ENCODE assay signal across 9 cellular contexts in genomic region chr17:59617141-59617757, GRCh38. TPM values are rescaled to one million over a fixed set of nuclear protein-coding genes. Genes with fewer than 3 reads are reported as not detected.
A peak's percentile ranks its signal among the peaks of the same experiment; 100 is the strongest.
DNase-seq lines count a peak whose midpoint lies in the region; ATAC-seq, FAIRE-seq and TF ChIP-seq lines count a peak whose summit lies in the region.
"Had no signal": no experiment of that assay in that cellular context is flagged by ENCODE, and none has a peak within 500 bp of the region (broad histone marks: within the 10 kb centered on the region; RNA-seq: fewer than 3 reads in every experiment).

No MANE protein-coding gene starts in this region.

- CTCF ChIA-PET in K562 (lab: Yijun Ruan, JAX; ENCODE audit: low intra/inter-chr PET ratio) = no interaction called here

- FAIRE-seq in K562 (lab: Jason Lieb, UNC) = no peak

- H2AK5ac ChIP-seq in trophoblast cell (ENCODE audit: low read length) = no peak overlapping the region

- ATAC-seq in K562 = no peak

- POLR2A ChIA-PET in K562 (lab: Yijun Ruan, JAX) = interaction anchor here (1.0 to 1.4 kb wide), 3 partner anchors 9 to 109 kb away, joined by 3 to 5 read pairs (median 4); no protein-coding TSS in a partner anchor

- no peak overlapping the region for H3K18ac ChIP-seq in trophoblast cell (ENCODE audit: low read length)

- no peak overlapping the region for H3K14ac ChIP-seq in trophoblast cell (ENCODE audit: low read length)

- no peak overlapping the region for H4K12ac ChIP-seq in trophoblast cell (ENCODE audit: low read depth, low read length)

- H2AFZ ChIP-seq in KMS-11 (ENCODE audit: low read depth) = no peak overlapping the region
- peak overlapping the region; percentile 71 for H2AFZ ChIP-seq in K562 (ENCODE audit: low read depth, low read length)
- H2AFZ ChIP-seq in trophoblast cell (ENCODE audit: insufficient read depth, low read length, poor library complexity) = no peak overlapping the region

- H4K8ac ChIP-seq in trophoblast cell (ENCODE audit: low read depth, low read length) = no peak overlapping the region

- peak overlapping the region; percentile 58 for H3K4me2 ChIP-seq in KMS-11
- H3K4me2 ChIP-seq in K562 (ENCODE audit: insufficient read depth, low read length) = peak overlapping the region; percentile 92
- H3K4me2 ChIP-seq in trophoblast cell (ENCODE audit: low read length) = no peak overlapping the region

- in situ Hi-C loops in K562 (cut with MboI) = no loop called here

- H3K27me3 ChIP-seq in KMS-11 (ENCODE audit: insufficient read depth, low read depth) (no peaks in the 10 kb centered on the region), K562 (ENCODE audit: control insufficient read depth in 2 of 2, insufficient read depth in 2 of 2, low read length in 2 of 2) (no peaks in the 10 kb centered on the region), trophoblast cell (ENCODE audit: insufficient read depth, low read length) (no peaks in the 10 kb centered on the region)

- peak; percentile 74 for DNase-seq in NCI-H510A treated with DMSO at 0.1 percent for 48 hours (lab: John Stamatoyannopoulos, UW)
- DNase-seq in NCI-H510A (lab: John Stamatoyannopoulos, UW) = no peak
- DNase-seq in K562 (ENCODE audit: extremely low read depth in 1 of 4, low spot score in 3 of 4) = peak in 1 of 4 experiments; percentile 34
- peak in 1 of 2 donors; percentile 76 for DNase-seq in trophoblast cell
- no peak for DNase-seq in SHP77 (lab: John Stamatoyannopoulos, UW)
- no peak for DNase-seq in DMS 273 treated with DMSO at 0.1 percent for 48 hours (lab: John Stamatoyannopoulos, UW)
- DNase-seq in NCI-H82 treated with DMSO at 0.1 percent for 48 hours (lab: John Stamatoyannopoulos, UW; ENCODE audit: unreplicated experiment) = no peak
- DNase-seq: NCI-H2029 had no signal

- intact Hi-C loops in K562 (cut with micrococcal nuclease) = no loop called here

- H3K36me3 ChIP-seq in KMS-11 (ENCODE audit: insufficient read depth) (no peaks in the 10 kb centered on the region), K562 (ENCODE audit: control insufficient read depth, insufficient read depth, low read length) (peaks cover 12% of the 10 kb centered on the region; the same call in 2 of the 3 replicates), trophoblast cell (ENCODE audit: control insufficient read depth in 1 of 2, insufficient read depth in 2 of 2, low read length in 2 of 2) (peaks cover 0 to under 1% of the 10 kb centered on the region in 2 experiments)

- H3K9me3 ChIP-seq in K562 (replicated peaks; ENCODE audit: control insufficient read depth, insufficient read depth, low read depth, low read length) (no peaks in the 10 kb centered on the region), trophoblast cell (ENCODE audit: insufficient read depth, low read depth, low read length) (no peaks in the 10 kb centered on the region)

- H3K4ac ChIP-seq in trophoblast cell (ENCODE audit: low read depth, low read length) = no peak overlapping the region

- H3K4me1 ChIP-seq in KMS-11 (ENCODE audit: low read depth, poor library complexity, severe bottlenecking) (peaks cover 35% of the 10 kb centered on the region), K562 (replicated peaks in 1 of 2; ENCODE audit: control insufficient read depth in 2 of 2, insufficient read depth in 2 of 2, low read length in 2 of 2) (peaks cover 5 to 12% of the 10 kb centered on the region in 2 experiments; a peak in 4 of 5 replicates), trophoblast cell (ENCODE audit: control insufficient read depth in 1 of 2, insufficient read depth in 2 of 2, low read length in 2 of 2) (peaks cover under 1% of the 10 kb centered on the region in 2 experiments)

- TF ChIP-seq CTCF in KMS-11 (conservative IDR thresholded peaks at IDR 0.05; ENCODE audit: low read depth, low read length) (no peak), K562 (IDR thresholded peaks at IDR 0.05 in 2 of 3, conservative IDR thresholded peaks at IDR 0.05 in 1 of 3; ENCODE audit: insufficient read depth in 2 of 3, low read depth in 1 of 3, low read length in 3 of 3) (no peak)

- no peak for TF ChIP-seq RAD21 in K562 (CRISPR knock-in tag; conservative IDR thresholded peaks at IDR 0.05 in 1 of 2, IDR thresholded peaks at IDR 0.05 in 1 of 2)

- 7% methylated on average over 1 of the region's 1 CpG for WGBS in K562 (ENCODE audit: insufficient coverage, low coverage, missing lambda C conversion rate)
- no CpG with 5 or more reads among the region's 1 CpG for WGBS in trophoblast cell (ENCODE audit: extremely low coverage, insufficient coverage, insufficient read length)

- H2BK5ac ChIP-seq in trophoblast cell (ENCODE audit: low read depth, low read length, poor library complexity) = no peak overlapping the region

- no peaks in the 10 kb centered on the region for H3K9me1 ChIP-seq in K562 (ENCODE audit: control insufficient read depth, insufficient read depth, low read length)

- H3K23ac ChIP-seq in trophoblast cell (ENCODE audit: low read length) = no peak overlapping the region

- TF ChIP-seq POLR2A in K562 (conservative IDR thresholded peaks at IDR 0.05) = no peak

- BruUV-seq in K562 (replicated peaks; lab: Mats Ljungman, UMichigan) = no TSS peak

- no peak overlapping the region for H2BK12ac ChIP-seq in trophoblast cell (ENCODE audit: low read length)

- TF ChIP-seq EP300 in K562 (IDR thresholded peaks at IDR 0.05; ENCODE audit: low read length) = no peak

- no peak overlapping the region for H2BK120ac ChIP-seq in trophoblast cell (ENCODE audit: insufficient read depth, low read length, poor library complexity)

- H3K4me3 ChIP-seq in KMS-11 (IDR thresholded peaks at IDR 0.05; ENCODE audit: insufficient read depth, low read depth, low read length) (no peak overlapping the region), K562 (peak overlapping the region; percentile 97; the same call in 1 of the 2 replicates), trophoblast cell (ENCODE audit: low read depth, low read length) (no peak overlapping the region)

- no peak overlapping the region for H4K91ac ChIP-seq in trophoblast cell (ENCODE audit: low read depth, low read length)

- H3K27ac ChIP-seq in KMS-11 (peak overlapping the region; percentile 94; the same call in 1 of the 2 replicates), K562 (ENCODE audit: extremely low read depth, low read depth, low read length) (peak overlapping the region; percentile 98), trophoblast cell (ENCODE audit: low read depth, low read length) (peak overlapping the region; percentile 25)

- H4K20me1 ChIP-seq in KMS-11 (ENCODE audit: insufficient read depth) (peaks cover 15% of the 10 kb centered on the region), K562 (replicated peaks; ENCODE audit: control insufficient read depth, insufficient read depth, low read length) (peaks cover 10% of the 10 kb centered on the region)

- no peak overlapping the region for H3K9ac ChIP-seq in KMS-11
- peak overlapping the region in 1 of 2 experiments; percentile 96; a peak in 2 of 4 replicates for H3K9ac ChIP-seq in K562 (ENCODE audit: insufficient read depth in 1 of 2, low read depth in 2 of 2, low read length in 2 of 2)
- H3K9ac ChIP-seq in trophoblast cell (ENCODE audit: low read length) = no peak overlapping the region

- H3K79me2 ChIP-seq in KMS-11 (ENCODE audit: insufficient read depth, low read depth) (peaks cover 32% of the 10 kb centered on the region), K562 (ENCODE audit: control insufficient read depth, insufficient read depth, low read length) (peaks cover 47% of the 10 kb centered on the region), trophoblast cell (ENCODE audit: control insufficient read depth, insufficient read depth, low read length, poor library complexity) (peaks cover 17% of the 10 kb centered on the region)

- H3K79me1 ChIP-seq in trophoblast cell (ENCODE audit: low read length) = peaks cover 19% of the 10 kb centered on the region

TF ChIP-seq in K562, 482 proteins besides CTCF, POLR2A, EP300 and RAD21 (continues in another document):
- TF ChIP-seq RBM34 (IDR thresholded peaks at IDR 0.05; ENCODE audit: borderline replicate concordance, insufficient read depth, low read length) = no peak

RNA-seq across cellular contexts. Expression of gene CLTC, which starts 2.4 kb away (rescaled TPM):
- total RNA-seq in K562 (2011; cell fraction: chromatin; rRNA removed; ENCODE audit: low replicate concordance) = 152 and 501 TPM in 2 replicates
- 80.9 and 116 TPM in 2 replicates for total RNA-seq in K562 (2011; cell fraction: nucleolus; rRNA removed)
- total RNA-seq in K562 (2011; cell fraction: nucleoplasm; rRNA removed) = 164 and 204 TPM in 2 replicates
- 136 and 150 TPM in 2 replicates for total RNA-seq in K562 (2014; rRNA removed)
- 220 and 233 TPM in 2 replicates for total RNA-seq in K562 (2014; rRNA removed; fragmentation: Illumina TruSeq; extraction: Trizol)
- 184 and 195 TPM in 2 replicates for total RNA-seq in K562 (2015; rRNA removed; fragmentation: Illumina TruSeq; extraction: Trizol)
- 257 and 267 TPM in 2 replicates for total RNA-seq in K562 (2021)
- 164 and 217 TPM in 2 replicates for polyA plus RNA-seq in K562 (2011; rRNA removed)
- 136 and 221 TPM in 2 replicates for polyA plus RNA-seq in K562 (2011; cell fraction: cytosol; rRNA removed)
- polyA plus RNA-seq in K562 (2011; cell fraction: nucleus; rRNA removed) = 85.8 and 125 TPM in 2 replicates
- 133 and 168 TPM in 2 replicates for polyA plus RNA-seq in K562 (2012)
- polyA plus RNA-seq in K562 (2014; fragmentation: Illumina TruSeq; extraction: Trizol) = 142 and 174 TPM in 2 replicates
- 100 to 1,000 TPM; 122 to 134 TPM for polyA plus RNA-seq in K562 (2014; fragmentation: Nextera tagmentation; extraction: Ambion mirVana)
- 102 and 115 TPM in 2 replicates for polyA plus RNA-seq in K562 (2014; rRNA removed)
- polyA minus RNA-seq in K562 (2011; rRNA and poly(A)+ RNA removed) = 705 and 852 TPM in 2 replicates
- polyA minus RNA-seq in K562 (2011; cell fraction: cytosol; rRNA and poly(A)+ RNA removed) = 435 and 548 TPM in 2 replicates
- 79.8 and 167 TPM in 2 replicates for polyA minus RNA-seq in K562 (2011; cell fraction: nucleus; rRNA and poly(A)+ RNA removed)
- polyA plus RNA-seq in trophoblast cell (2013) = 234 and 254 TPM in 2 replicates

RNA-seq across cellular contexts. Expression of gene DHX40, which starts 51.8 kb away (rescaled TPM):
- total RNA-seq in K562 (2011; cell fraction: chromatin; rRNA removed; ENCODE audit: low replicate concordance) = 22.1 and 45.7 TPM in 2 replicates
- total RNA-seq in K562 (2011; cell fraction: nucleolus; rRNA removed) = 8.0 and 11.2 TPM in 2 replicates
- total RNA-seq in K562 (2011; cell fraction: nucleoplasm; rRNA removed) = 12.7 and 15.3 TPM in 2 replicates
- total RNA-seq in K562 (2014; rRNA removed) (17.0 and 21.7 TPM in 2 replicates), K562 (2014; rRNA removed; fragmentation: Illumina TruSeq; extraction: Trizol) (26.4 and 31.6 TPM in 2 replicates), K562 (2015; rRNA removed; fragmentation: Illumina TruSeq; extraction: Trizol) (18.5 and 21.4 TPM in 2 replicates), K562 (2021) (18.2 and 18.5 TPM in 2 replicates)
- polyA plus RNA-seq in K562 (2011; rRNA removed) (26.7 and 38.6 TPM in 2 replicates), K562 (2014; fragmentation: Illumina TruSeq; extraction: Trizol) (18.7 and 18.9 TPM in 2 replicates), K562 (2014; fragmentation: Nextera tagmentation; extraction: Ambion mirVana) (1 to 10 TPM; 7.2 to 7.3 TPM), K562 (2014; rRNA removed) (15.5 and 16.4 TPM in 2 replicates)
- 6.1 and 13.1 TPM in 2 replicates for polyA plus RNA-seq in K562 (2011; cell fraction: cytosol; rRNA removed)
- polyA plus RNA-seq in K562 (2011; cell fraction: nucleus; rRNA removed) = 10.3 and 17.9 TPM in 2 replicates
- polyA plus RNA-seq in K562 (2012) = 15.2 and 21.3 TPM in 2 replicates
- 45.2 and 48.4 TPM in 2 replicates for polyA minus RNA-seq in K562 (2011; rRNA and poly(A)+ RNA removed)
- 22.1 and 23.2 TPM in 2 replicates for polyA minus RNA-seq in K562 (2011; cell fraction: cytosol; rRNA and poly(A)+ RNA removed)
- 11.0 and 15.9 TPM in 2 replicates for polyA minus RNA-seq in K562 (2011; cell fraction: nucleus; rRNA and poly(A)+ RNA removed)
- polyA plus RNA-seq in trophoblast cell (2013) = 18.5 and 18.9 TPM in 2 replicates

Comparison
In these comparisons a context has a peak if more than half of its experiments do, and no peak if none do; other contexts are left out.
1. H3K27ac ChIP-seq: peak in every context shown above with its lines; median percentile 98 in K562; 94 in KMS-11; 25 in trophoblast cell.